Comparison of ENCODE assay signal across 10 cellular contexts in the genomic region with DNA sequence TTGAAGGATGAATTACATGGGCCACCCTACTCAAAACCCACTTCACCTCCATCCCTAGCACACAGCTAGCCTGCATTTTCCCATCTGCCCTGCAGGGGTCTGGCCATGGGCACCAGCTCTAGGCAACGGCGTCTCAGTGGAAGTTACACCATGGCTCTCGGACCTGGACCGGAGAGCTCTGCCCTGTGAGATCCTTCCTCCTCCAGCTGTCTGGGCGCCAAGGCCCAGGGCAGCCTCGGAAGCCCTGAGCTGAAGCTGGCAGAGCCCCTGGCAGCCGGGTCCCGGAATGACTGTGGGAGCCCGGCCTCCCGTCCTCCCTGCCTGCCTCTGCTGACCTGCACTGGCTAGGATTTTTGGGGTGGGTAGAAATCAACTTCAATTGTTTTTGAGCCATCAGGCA.
DNase-seq lines count a peak whose midpoint lies in the region; ATAC-seq, FAIRE-seq and TF ChIP-seq lines count a peak whose summit lies in the region.
"Had no signal": no experiment of that assay in that cellular context is flagged by ENCODE, and none has a peak within 500 bp of the region (broad histone marks: within the 10 kb centered on the region; RNA-seq: fewer than 3 reads in every experiment).

No MANE protein-coding gene starts in this region.

- H4K20me1 ChIP-seq in HepG2 (ENCODE audit: insufficient read depth, low read length) (no peaks in the 10 kb centered on the region), OCI-LY1 (ENCODE audit: insufficient read depth, low read length) (no peaks in the 10 kb centered on the region)

- peak; percentile 28 for DNase-seq in HepG2 (ENCODE audit: low spot score)
- no peak for DNase-seq in right lobe of liver
- no peak for DNase-seq in fibroblast of villous mesenchyme (ENCODE audit: low read depth)
- DNase-seq in EL = no peak
- no peak for DNase-seq in hippocampal formation (lab: John Stamatoyannopoulos, UW)
- DNase-seq in NCI-H446 treated with DMSO at 0.1 percent for 48 hours (lab: John Stamatoyannopoulos, UW) = no peak
- no peak for DNase-seq in superior temporal gyrus (ENCODE audit: extremely low spot score)
- DNase-seq: GM23248, NCI-H1105 had no signal

- H3K27me3 ChIP-seq in HepG2 (ENCODE audit: control insufficient read depth in 1 of 2, insufficient read depth in 2 of 2, low read length in 2 of 2) (peaks cover 2 to 4% of the 10 kb centered on the region in 2 experiments; a peak in 3 of 5 replicates), right lobe of liver (no peaks in the 10 kb centered on the region), OCI-LY1 (ENCODE audit: insufficient read depth, low read length) (peaks cover 12% of the 10 kb centered on the region; the same call in 1 of the 2 replicates)

- no TSS peak for BruUV-seq in HepG2 (replicated peaks; lab: Mats Ljungman, UMichigan)

- in situ Hi-C loops in HepG2 (cut with HindIII; ENCODE audit: extremely low pct_ligation_motif_present, low pct_unique_long_range_greater_than_20kb) = no loop called here

- no peaks in the 10 kb centered on the region for H3K9me2 ChIP-seq in OCI-LY1 (ENCODE audit: low read depth, low read length)

- H2AFZ ChIP-seq in HepG2 (ENCODE audit: low read length) (no peak overlapping the region), OCI-LY1 (ENCODE audit: low read length) (no peak overlapping the region)
- H2AFZ ChIP-seq: GM23248 had no signal

- POLR2A ChIA-PET in HepG2 (lab: Yijun Ruan, JAX) = no interaction called here

- H3K27ac ChIP-seq in HepG2 (ENCODE audit: extremely low read length, insufficient read depth, low read length) (no peak overlapping the region), right lobe of liver (no peak overlapping the region), OCI-LY1 (ENCODE audit: low read depth, low read length, poor library complexity, severe bottlenecking) (no peak overlapping the region)
- H3K27ac ChIP-seq: GM23248 had no signal

- ATAC-seq in HepG2 = peak; percentile 90
- no peak for ATAC-seq in right lobe of liver

- WGBS in HepG2 (ENCODE audit: low lambda C conversion rate) = 45% methylated on average over 4 of the region's 10 CpGs
- no CpG with 5 or more reads among the region's 10 CpGs for WGBS in right lobe of liver (ENCODE audit: insufficient coverage, low coverage, low lambda C conversion rate, missing lambda C conversion rate)

- H3K9me3 ChIP-seq in HepG2 (ENCODE audit: low read length) (no peaks in the 10 kb centered on the region), right lobe of liver (no peaks in the 10 kb centered on the region), OCI-LY1 (ENCODE audit: low read length) (no peaks in the 10 kb centered on the region)

- H3F3A ChIP-seq in OCI-LY1 (ENCODE audit: insufficient read depth, low read length) = no peaks in the 10 kb centered on the region

- FAIRE-seq in HepG2 (lab: Jason Lieb, UNC) = peak; percentile 60

- H3K4me1 ChIP-seq in HepG2 (ENCODE audit: insufficient read depth, low read length) = peaks cover 18% of the 10 kb centered on the region
- no peaks in the 10 kb centered on the region for H3K4me1 ChIP-seq in right lobe of liver
- H3K4me1 ChIP-seq in OCI-LY1 (ENCODE audit: insufficient read depth, low read length, severe bottlenecking) = peaks cover 13% of the 10 kb centered on the region

- no peak overlapping the region for H3K9ac ChIP-seq in HepG2 (ENCODE audit: insufficient read depth, low read depth, low read length)
- no peak overlapping the region for H3K9ac ChIP-seq in OCI-LY1 (ENCODE audit: low read length)
- H3K9ac ChIP-seq: GM23248 had no signal

- TF ChIP-seq RAD21 in HepG2 (CRISPR knock-in tag; IDR thresholded peaks at IDR 0.05) = 0 out of 2 replicates have a peak, but pooled peaks have one; percentile 14

- H3K4me3 ChIP-seq in HepG2 (replicated peaks in 1 of 3; ENCODE audit: insufficient read depth in 1 of 3, low read depth in 2 of 3, low read length in 3 of 3) (no peak overlapping the region; a peak in 1 of 6 replicates), right lobe of liver (no peak overlapping the region), OCI-LY1 (ENCODE audit: low read depth, low read length, poor library complexity, severe bottlenecking) (no peak overlapping the region), fibroblast of villous mesenchyme (ENCODE audit: low read depth, low read length) (no peak overlapping the region)
- H3K4me3 ChIP-seq: GM23248 had no signal

- TF ChIP-seq CTCF in HepG2 (CRISPR knock-in tag; IDR thresholded peaks at IDR 0.05) (peak; percentile 73), right lobe of liver (IDR thresholded peaks at IDR 0.05) (peak in 1 of 4 donors; percentile 6), OCI-LY1 (IDR thresholded peaks at IDR 0.05; ENCODE audit: low read length) (peak; percentile 60), fibroblast of villous mesenchyme (IDR thresholded peaks at IDR 0.05; ENCODE audit: insufficient read depth, low read depth, low read length) (peak; percentile 47)

- intact Hi-C loops in HepG2 (cut with micrococcal nuclease; ENCODE audit: unreplicated experiment) = no loop called here
- intact Hi-C loops in right lobe of liver (cut with DNase I) = no loop called here

- TF ChIP-seq POLR2A in HepG2 (IDR thresholded peaks at IDR 0.05; ENCODE audit: insufficient read depth in 1 of 2, low read depth in 2 of 2, low read length in 2 of 2) (no peak), right lobe of liver (IDR thresholded peaks at IDR 0.05) (no peak)

- no peaks in the 10 kb centered on the region for H3K79me2 ChIP-seq in HepG2 (ENCODE audit: insufficient read depth, low read length)
- H3K79me2 ChIP-seq in OCI-LY1 (ENCODE audit: insufficient read depth, low read length) = no peaks in the 10 kb centered on the region

- TF ChIP-seq EP300 in HepG2 (IDR thresholded peaks at IDR 0.05; ENCODE audit: low read depth in 2 of 2, low read length in 2 of 2) (no peak), HepG2 (CRISPR knock-in tag; IDR thresholded peaks at IDR 0.05; ENCODE audit: borderline replicate concordance) (no peak)

- H3K4me2 ChIP-seq in HepG2 (ENCODE audit: low read depth, low read length) (peak overlapping the region; percentile 66), OCI-LY1 (ENCODE audit: low read length) (no peak overlapping the region)

- no peaks in the 10 kb centered on the region for H3K36me3 ChIP-seq in HepG2 (replicated peaks in 1 of 2; ENCODE audit: control insufficient read depth in 1 of 2, insufficient read depth in 2 of 2, low read length in 2 of 2)
- no peaks in the 10 kb centered on the region for H3K36me3 ChIP-seq in right lobe of liver
- H3K36me3 ChIP-seq in OCI-LY1 (ENCODE audit: insufficient read depth, low read length) = no peaks in the 10 kb centered on the region

- CTCF ChIA-PET in HepG2 (lab: Yijun Ruan, JAX; ENCODE audit: low intra/inter-chr PET ratio, low total read pairs) = interaction anchor here (1.0 kb wide), 1 partner anchor 105 kb away, joined by 3 read pairs; no protein-coding TSS in a partner anchor

TF ChIP-seq in HepG2, 621 proteins besides CTCF, POLR2A, EP300 and RAD21 (continues in another document):
- TF ChIP-seq ZMYM4 (CRISPR knock-in tag; IDR thresholded peaks at IDR 0.05) = 0 out of 2 replicates have a peak, but pooled peaks have one; percentile 20
- no peak for TF ChIP-seq KAT8 (CRISPR knock-in tag; IDR thresholded peaks at IDR 0.05)
- 0 out of 4 replicates have a peak, but pooled peaks of 1 of the 2 experiments have one; percentile 29 for TF ChIP-seq HMGXB4 (CRISPR knock-in tag; IDR thresholded peaks at IDR 0.05; ENCODE audit: borderline replicate concordance in 1 of 2, low read depth in 1 of 2)
- peak; percentile 36; the same call in 1 of the 2 replicates for TF ChIP-seq GABPB1 (CRISPR knock-in tag; IDR thresholded peaks at IDR 0.05)
- peak; percentile 40; the same call in 1 of the 2 replicates for TF ChIP-seq ZNF12 (CRISPR knock-in tag; IDR thresholded peaks at IDR 0.05)
- TF ChIP-seq YY1 (IDR thresholded peaks at IDR 0.05; ENCODE audit: insufficient read depth, insufficient replicate concordance, low read depth, low read length) = peak; percentile 36
- TF ChIP-seq ARID3A (IDR thresholded peaks at IDR 0.05; ENCODE audit: low read depth, low read length) = no peak
- TF ChIP-seq KDM2A (CRISPR knock-in tag; IDR thresholded peaks at IDR 0.05; ENCODE audit: borderline replicate concordance, low read depth) = 0 out of 2 replicates have a peak, but pooled peaks have one; percentile 46
- peak; percentile 53; the same call in 1 of the 2 replicates for TF ChIP-seq ZNF644 (CRISPR knock-in tag; IDR thresholded peaks at IDR 0.05; ENCODE audit: low read depth)
- TF ChIP-seq LCORL (IDR thresholded peaks at IDR 0.05) = no peak
- 0 out of 2 replicates have a peak, but pooled peaks have one; percentile 32 for TF ChIP-seq LCORL (CRISPR knock-in tag; IDR thresholded peaks at IDR 0.05)
